ENCODE assay signal across 14 cellular contexts in genomic region chr6:37056439-37057127, GRCh38. TPM values are rescaled to one million over a fixed set of nuclear protein-coding genes. Genes with fewer than 3 reads are reported as not detected.
DNase-seq lines count a peak whose midpoint lies in the region; ATAC-seq, FAIRE-seq and TF ChIP-seq lines count a peak whose summit lies in the region.
"Had no signal": no experiment of that assay in that cellular context is flagged by ENCODE, and none has a peak within 500 bp of the region (broad histone marks: within the 10 kb centered on the region; RNA-seq: fewer than 3 reads in every experiment).

No MANE protein-coding gene starts in this region.

- H3K79me1 ChIP-seq in H1 (ENCODE audit: low read depth, low read length) = no peaks in the 10 kb centered on the region
- H3K79me1 ChIP-seq in mesendoderm (ENCODE audit: low read length) = no peaks in the 10 kb centered on the region

- H3K4me3 Mint-ChIP-seq in IgD-negative memory B cell = no peak overlapping the region

- H3K4me2 ChIP-seq in H1 (ENCODE audit: insufficient read depth in 1 of 2, low read depth in 2 of 2, low read length in 2 of 2) (peak overlapping the region; percentile 5 to 21; a peak in 2 of 4 replicates), mesendoderm (ENCODE audit: low read length) (no peak overlapping the region)

- 0 out of 2 replicates have a peak overlapping the region, but pooled peaks have one; percentile 21 for H2AFZ ChIP-seq in H1 (ENCODE audit: low read length)

- no peaks in the 10 kb centered on the region for H4K20me1 ChIP-seq in H1 (replicated peaks in 1 of 2; ENCODE audit: control insufficient read depth in 1 of 2, insufficient read depth in 2 of 2, low read length in 2 of 2)

- POLR2A ChIA-PET in H1 (lab: Charles Lee; ENCODE audit: partially characterized antibody) = interaction anchor here (1.0 to 11.1 kb wide), 11 partner anchors 14 to 116 kb away, joined by 3 to 82 read pairs (median 3); partner anchors contain the start of gene PIM1

- no peak overlapping the region for H3K9ac ChIP-seq in H1 (replicated peaks in 1 of 4; ENCODE audit: extremely low read depth in 1 of 4, low read depth in 3 of 4, low read length in 3 of 4)
- H3K9ac ChIP-seq in mesendoderm (ENCODE audit: low read length) = peak overlapping the region; percentile 37

- no peak overlapping the region for H3K27ac ChIP-seq in H1 (ENCODE audit: low read depth, low read length)
- H3K27ac ChIP-seq in mesendoderm (ENCODE audit: low read depth, low read length) = no peak overlapping the region
- H3K27ac ChIP-seq: uterus, WERI-Rb-1 had no signal

- H4K8ac ChIP-seq in H1 (ENCODE audit: extremely low read depth, insufficient read depth, low read length) (peak overlapping the region; percentile 39; the same call in 1 of the 2 replicates), mesendoderm (ENCODE audit: low read depth, low read length) (no peak overlapping the region)

- H2AK5ac ChIP-seq in H1 (ENCODE audit: low read depth, low read length) (peak overlapping the region; percentile 75; the same call in 1 of the 2 replicates), mesendoderm (ENCODE audit: low read length) (peak overlapping the region; percentile 27)

- H3K4me1 Mint-ChIP-seq in IgD-negative memory B cell = peaks cover 2 to 3% (median 2%) of the 10 kb centered on the region in 3 donors

- FAIRE-seq in H1 (lab: Jason Lieb, UNC) = no peak
- FAIRE-seq: islet of Langerhans had no signal

- TF ChIP-seq CTCF in H1 (IDR thresholded peaks at IDR 0.05; ENCODE audit: control extremely low read depth in 1 of 3, insufficient read depth in 1 of 3, low read depth in 1 of 3, low read length in 3 of 3) = no peak

- ATAC-seq in HG02759 (IDR thresholded peaks at IDR 0.05; ENCODE audit: unreplicated experiment) = no peak
- no peak for ATAC-seq in GM21360 (IDR thresholded peaks at IDR 0.05; ENCODE audit: unreplicated experiment)

- DNase-seq in EH (ENCODE audit: low read depth) (peak; percentile 54), H1 (ENCODE audit: low read depth in 1 of 2, low spot score in 2 of 2) (peak in 1 of 2 experiments; percentile 71), mesendoderm (peak; percentile 63), AG08395 (ENCODE audit: low spot score) (no peak), SKM-1 treated with dmso at 0.1 percent for 144 hours (lab: John Stamatoyannopoulos, UW; ENCODE audit: unreplicated experiment) (no peak)
- DNase-seq: activated CD8-positive, alpha-beta memory T cell treated with anti-CD3 and anti-CD28 coated beads, Interleukin-2, amount 50 U/mL, for 48 hours; BE2C; stimulated activated CD4-positive, alpha-beta T cell treated with anti-CD3 and anti-CD28 coated beads, Interleukin-4, amount 100 ng/mL, for 1 hour; uterus; WERI-Rb-1 had no signal

- H4K91ac ChIP-seq in H1 (replicated peaks; ENCODE audit: insufficient read length, low read length) = peak overlapping the region; percentile 92

- H3K36me3 ChIP-seq in H1 (ENCODE audit: control insufficient read depth in 2 of 4, insufficient read depth in 4 of 4, low read length in 3 of 4) = no peaks in the 10 kb centered on the region
- H3K36me3 ChIP-seq in mesendoderm (ENCODE audit: control insufficient read depth, insufficient read depth, low read length) = no peaks in the 10 kb centered on the region
- H3K36me3 ChIP-seq: BE2C, uterus, WERI-Rb-1 had no signal

- TF ChIP-seq RAD21 in H1 (IDR thresholded peaks at IDR 0.05 in 1 of 2, conservative IDR thresholded peaks at IDR 0.05 in 1 of 2; ENCODE audit: low read depth in 2 of 2, low read length in 2 of 2) = no peak

- peak overlapping the region in 2 of 3 donors; percentile 28 to 35 for H3K27ac Mint-ChIP-seq in IgD-negative memory B cell

- no peak for TF ChIP-seq POLR2A in H1 (IDR thresholded peaks at IDR 0.05; ENCODE audit: control extremely low read depth in 1 of 2, low read depth in 2 of 2, low read length in 2 of 2)

- H2BK120ac ChIP-seq in H1 (replicated peaks; ENCODE audit: low read depth, low read length) (peak overlapping the region; percentile 77), mesendoderm (ENCODE audit: low read depth, low read length) (no peak overlapping the region)

- H3K27me3 ChIP-seq in H1 (replicated peaks in 1 of 4; ENCODE audit: control insufficient read depth in 3 of 4, extremely low read depth in 1 of 4, insufficient read depth in 3 of 4, low read length in 3 of 4) (no peaks in the 10 kb centered on the region), mesendoderm (ENCODE audit: insufficient read depth, low read length, poor library complexity) (no peaks in the 10 kb centered on the region)
- H3K27me3 ChIP-seq: BE2C, uterus had no signal

- TF ChIP-seq EP300 in H1 (IDR thresholded peaks at IDR 0.05; ENCODE audit: borderline replicate concordance in 1 of 2, low read depth in 2 of 2, low read length in 2 of 2) = no peak

- H3K4me1 ChIP-seq in H1 (replicated peaks in 1 of 4; ENCODE audit: control insufficient read depth in 3 of 4, insufficient read depth in 4 of 4, low read length in 3 of 4) (peaks cover 4 to 37% (median 25%) of the 10 kb centered on the region in 4 experiments), mesendoderm (ENCODE audit: control insufficient read depth, low read depth, low read length) (peaks cover 14% of the 10 kb centered on the region)
- H3K4me1 ChIP-seq: uterus had no signal

- H3K4me3 ChIP-seq in H1 (ENCODE audit: extremely low read depth in 1 of 4, insufficient read depth in 2 of 4, low read depth in 3 of 4, low read length in 4 of 4) (no peak overlapping the region), mesendoderm (ENCODE audit: low read length) (no peak overlapping the region)
- H3K4me3 ChIP-seq: uterus had no signal

- H3K56ac ChIP-seq in H1 (replicated peaks; ENCODE audit: insufficient read length, low read depth, low read length) (no peak overlapping the region), mesendoderm (ENCODE audit: low read length) (peak overlapping the region; percentile 77)

- H4K5ac ChIP-seq in H1 (ENCODE audit: insufficient read length, low read depth, low read length) = peak overlapping the region; percentile 1
- no peak overlapping the region for H4K5ac ChIP-seq in mesendoderm (ENCODE audit: low read length)

- peaks cover 6% of the 10 kb centered on the region for H3K36me3 Mint-ChIP-seq in IgD-negative memory B cell

- CTCF ChIA-PET in H1 (lab: Charles Lee; ENCODE audit: partially characterized antibody) = interaction anchor here (0.6 to 29.2 kb wide), 17 partner anchors 11 to 274 kb away, joined by 3 to 635 read pairs (median 5); partner anchors contain the start of gene PIM1

- 74% methylated on average over 16 of the region's 16 CpGs; no CpG with 5 or more reads in 1 of the 2 experiments for WGBS in H1 (ENCODE audit: extremely low coverage in 1 of 2, insufficient coverage in 1 of 2, insufficient read length in 1 of 2, insufficient replicate concordance in 2 of 2, low coverage in 1 of 2, low lambda C conversion rate in 2 of 2, missing lambda C conversion rate in 1 of 2), 2 experiments
- no CpG with 5 or more reads among the region's 16 CpGs for WGBS in mesendoderm (ENCODE audit: extremely low coverage, insufficient coverage, low lambda C conversion rate)

- peak overlapping the region; percentile 93 for H2BK12ac ChIP-seq in H1 (ENCODE audit: low read depth, low read length)

- no peaks in the 10 kb centered on the region for H3K9me3 ChIP-seq in H1 (ENCODE audit: insufficient read depth in 2 of 2, low read depth in 1 of 2, low read length in 1 of 2)
- H3K9me3 ChIP-seq: BE2C, uterus had no signal

- no peaks in the 10 kb centered on the region for H3K79me2 ChIP-seq in H1 (ENCODE audit: control insufficient read depth in 1 of 2, insufficient read depth in 2 of 2, low read length in 2 of 2)
- H3K79me2 ChIP-seq in mesendoderm (ENCODE audit: control insufficient read depth, insufficient read depth, low read length) = no peaks in the 10 kb centered on the region

- 0 out of 2 replicates have a peak overlapping the region, but pooled peaks have one; percentile 62 for H3K18ac ChIP-seq in H1 (ENCODE audit: extremely low read depth, low read length)
- H3K18ac ChIP-seq in mesendoderm (ENCODE audit: low read length) = peak overlapping the region; percentile 23

- H2BK15ac ChIP-seq in H1 (ENCODE audit: low read length) = peak overlapping the region; percentile 61; the same call in 1 of the 2 replicates
- H2BK15ac ChIP-seq in mesendoderm (replicated peaks; ENCODE audit: low read depth) = no peak overlapping the region

- no peaks in the 10 kb centered on the region for H3K23me2 ChIP-seq in H1 (ENCODE audit: low read depth, low read length)

- H3K23ac ChIP-seq in H1 (ENCODE audit: insufficient read length) (no peak overlapping the region), mesendoderm (ENCODE audit: low read length) (no peak overlapping the region)

- peak overlapping the region; percentile 87 for H2BK5ac ChIP-seq in H1 (ENCODE audit: low read depth, low read length)
- H2BK5ac ChIP-seq in mesendoderm (ENCODE audit: low read length) = peak overlapping the region; percentile 42

- H3K4ac ChIP-seq in H1 (replicated peaks; ENCODE audit: insufficient read length, low read depth, low read length) = peak overlapping the region; percentile 27
- H3K4ac ChIP-seq in mesendoderm (ENCODE audit: low read depth, low read length) = peak overlapping the region; percentile 76

- no peak overlapping the region for H3K14ac ChIP-seq in H1 (ENCODE audit: insufficient read length)

- H3K27me3 Mint-ChIP-seq in IgD-negative memory B cell = no peaks in the 10 kb centered on the region

- H3K9me3 Mint-ChIP-seq in IgD-negative memory B cell = no peaks in the 10 kb centered on the region

- 0 out of 2 replicates have a peak overlapping the region, but pooled peaks have one; percentile 83 for H2BK20ac ChIP-seq in H1 (ENCODE audit: low read length)

TF ChIP-seq in H1, 55 proteins besides CTCF, POLR2A, EP300 and RAD21 (continues in another document):
- TF ChIP-seq TBP (IDR thresholded peaks at IDR 0.05; ENCODE audit: low read depth, low read length) = no peak
- TF ChIP-seq HDAC2 (IDR thresholded peaks at IDR 0.05; ENCODE audit: borderline replicate concordance in 1 of 2, low read depth in 2 of 2, low read length in 2 of 2) = no peak
- no peak for TF ChIP-seq POLR2AphosphoS5 (IDR thresholded peaks at IDR 0.05; ENCODE audit: low read depth, low read length)

RNA-seq across cellular contexts. Expression of gene FGD2, which starts 51.1 kb away (rescaled TPM):
- polyA plus RNA-seq in IgD-negative memory B cell (99.8 TPM), H1 (2011; rRNA removed) (0.12 and 0.24 TPM in 2 replicates)
- 0.19 and 0.32 TPM in 2 replicates for total RNA-seq in H1 (2021; fragmentation: NEBNext Ultra II Directional; extraction: Animal tissue kit (Norgen Biotek cat#: 25700))
- 0.18 TPM for polyA plus RNA-seq in H1 (2011; cell fraction: cytosol; rRNA removed)
- polyA plus RNA-seq in H1 (2011; cell fraction: nucleus; rRNA removed) = 0.76 TPM
- 0.10 to 0.13 TPM in 2 of 4 replicates, not detected in the others for polyA plus RNA-seq in H1 (2012, experiment 1 of 2)
- polyA plus RNA-seq in H1 (2012, experiment 2 of 2) = 0.09 TPM
- polyA plus RNA-seq in H1 (2013, experiment 1 of 2) = 0.24 TPM
- polyA plus RNA-seq in H1 (2013, experiment 2 of 2) = 0.22 TPM
- 0.06 and 0.56 TPM in 2 replicates for polyA minus RNA-seq in H1 (2011; rRNA and poly(A)+ RNA removed)
- not detected for polyA minus RNA-seq in H1 (2011; cell fraction: cytosol; rRNA and poly(A)+ RNA removed)
- polyA minus RNA-seq in H1 (2011; cell fraction: nucleus; rRNA and poly(A)+ RNA removed) = 0.70 TPM
- 0.18 TPM for polyA plus RNA-seq in mesendoderm (2013, experiment 1 of 2)
- 0.20 TPM for polyA plus RNA-seq in mesendoderm (2013, experiment 2 of 2)

Comparison
In these comparisons a context has a peak if more than half of its experiments do, and no peak if none do; other contexts are left out.
1. DNase-seq: peak in EH (single experiment) and mesendoderm (single experiment); none in AG08395 (single experiment) and SKM-1 treated with dmso at 0.1 percent for 144 hours (single experiment).
2. RNA of gene FGD2, which starts 51.1 kb away (polyA plus RNA-seq): 99.8 TPM in IgD-negative memory B cell (single experiment); 0.09 to 0.76 TPM in H1; every median in the first group is over 10 times any median in the second.